8 cellular contexts compared by ENCODE assay signal in the genomic region with DNA sequence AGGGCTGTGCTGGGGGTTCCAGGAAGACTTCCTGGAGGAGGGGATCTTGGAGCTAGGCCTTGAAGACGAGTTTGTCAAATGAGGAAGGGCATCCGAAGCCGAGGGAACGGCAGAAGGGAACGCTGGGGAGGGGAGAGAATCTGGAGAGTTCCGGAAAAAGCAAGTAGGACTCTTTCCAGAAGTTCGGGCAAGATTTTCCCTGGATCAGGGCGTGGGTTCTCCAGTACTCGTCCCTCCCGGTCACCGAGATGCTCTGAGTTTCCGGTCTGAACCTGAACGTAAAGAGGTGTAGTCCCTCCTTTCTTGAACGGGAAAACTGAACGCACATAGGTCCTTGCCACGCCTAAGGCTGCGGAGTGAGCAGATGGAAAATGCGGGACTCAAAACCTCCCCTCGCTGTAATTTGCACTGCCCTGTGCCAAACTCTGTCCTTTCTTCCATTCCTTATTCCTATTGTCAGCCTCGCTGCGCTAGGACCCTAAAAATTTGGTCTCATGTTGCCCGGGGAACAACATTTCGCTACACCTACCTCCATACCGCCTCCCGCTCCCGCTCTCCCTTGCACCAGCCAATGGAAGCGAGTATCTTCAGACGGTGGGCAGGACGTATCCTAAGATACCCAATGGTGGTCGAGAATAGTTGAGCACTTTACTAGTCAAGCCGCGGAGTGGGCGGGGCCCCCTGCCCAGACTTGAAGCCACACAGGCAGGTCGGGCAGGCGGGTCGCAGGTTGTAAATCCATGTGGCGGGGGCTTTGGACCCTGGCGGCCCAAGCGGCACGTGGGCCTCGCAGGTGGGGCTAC. TPM values are rescaled to one million over a fixed set of nuclear protein-coding genes. Genes with fewer than 3 reads are reported as not detected.
DNase-seq lines count a peak whose midpoint lies in the region; ATAC-seq and TF ChIP-seq lines count a peak whose summit lies in the region.

A gene with protein sequence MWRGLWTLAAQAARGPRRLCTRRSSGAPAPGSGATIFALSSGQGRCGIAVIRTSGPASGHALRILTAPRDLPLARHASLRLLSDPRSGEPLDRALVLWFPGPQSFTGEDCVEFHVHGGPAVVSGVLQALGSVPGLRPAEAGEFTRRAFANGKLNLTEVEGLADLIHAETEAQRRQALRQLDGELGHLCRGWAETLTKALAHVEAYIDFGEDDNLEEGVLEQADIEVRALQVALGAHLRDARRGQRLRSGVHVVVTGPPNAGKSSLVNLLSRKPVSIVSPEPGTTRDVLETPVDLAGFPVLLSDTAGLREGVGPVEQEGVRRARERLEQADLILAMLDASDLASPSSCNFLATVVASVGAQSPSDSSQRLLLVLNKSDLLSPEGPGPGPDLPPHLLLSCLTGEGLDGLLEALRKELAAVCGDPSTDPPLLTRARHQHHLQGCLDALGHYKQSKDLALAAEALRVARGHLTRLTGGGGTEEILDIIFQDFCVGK (plus strand): TSS at position 682 of the 803 bp plus-strand sequence. CDS start 59 bp downstream, at position 741.

- peak within 1 kb of the TSS; percentile 95 for H3K27ac Mint-ChIP-seq in endothelial cell (ENCODE audit: unreplicated experiment)

- H3K27me3 ChIP-seq in OCI-LY3 (ENCODE audit: low read depth, low read length): no peaks in the 10 kb centered on the region

- peaks cover 23% of the 10 kb centered on the region for H3K36me3 ChIP-seq in OCI-LY3 (replicated peaks; ENCODE audit: low read depth, low read length)

- H4K20me1 ChIP-seq in OCI-LY3 (ENCODE audit: insufficient read depth, low read length): no peaks in the 10 kb centered on the region

- no peaks in the 10 kb centered on the region for H3K9me3 ChIP-seq in OCI-LY3 (ENCODE audit: insufficient read depth, low read length)

- peaks cover 15% of the 10 kb centered on the region for H3K79me2 ChIP-seq in OCI-LY3 (ENCODE audit: low read length)

- H3K4me1 ChIP-seq in OCI-LY3 (ENCODE audit: low read length): peaks cover 24% of the 10 kb centered on the region

- H3K4me1 Mint-ChIP-seq in endothelial cell (ENCODE audit: unreplicated experiment): peaks cover 11% of the 10 kb centered on the region

- H3K36me3 Mint-ChIP-seq in endothelial cell (ENCODE audit: low read depth, unreplicated experiment): peaks cover 14% of the 10 kb centered on the region

- H3K27me3 Mint-ChIP-seq in endothelial cell (ENCODE audit: unreplicated experiment): peaks cover 27% of the 10 kb centered on the region

- TF ChIP-seq CTCF in OCI-LY3 (IDR thresholded peaks at IDR 0.05; ENCODE audit: low read depth, low read length) (no peak), endothelial cell (IDR thresholded peaks at IDR 0.05; ENCODE audit: unreplicated experiment) (no peak)

- H2AFZ ChIP-seq in OCI-LY3 (ENCODE audit: low read depth, low read length): peak within 1 kb of the TSS; percentile 91

- H3K4me3 Mint-ChIP-seq in endothelial cell (ENCODE audit: unreplicated experiment): peak within 1 kb of the TSS; percentile 94

- peak within 1 kb of the TSS; percentile 63 for H3K27ac ChIP-seq in OCI-LY3 (ENCODE audit: low read length)

- peak within 1 kb of the TSS; percentile 80 for H3K9ac ChIP-seq in OCI-LY3 (ENCODE audit: low read length)

- peak; percentile 74 for ATAC-seq in GM21515 (IDR thresholded peaks at IDR 0.05; ENCODE audit: unreplicated experiment)

- H3K9me3 Mint-ChIP-seq in endothelial cell (ENCODE audit: unreplicated experiment): no peaks in the 10 kb centered on the region

- DNase-seq in D341Med (ENCODE audit: low spot score) (peak; percentile 94), HuH-7 (ENCODE audit: low spot score) (peak; percentile 97), endothelial cell (ENCODE audit: low spot score) (peak; percentile 92), midbrain (lab: John Stamatoyannopoulos, UW) (peak; percentile 97)
- peak; percentile 95 for DNase-seq in activated CD8-positive, alpha-beta memory T cell treated with anti-CD3 and anti-CD28 coated beads, Interleukin-2, amount 50 U/mL, for 48 hours
- DNase-seq in stimulated activated CD8-positive, alpha-beta memory T cell treated with anti-CD3 and anti-CD28 coated beads, Interleukin-2, amount 100 ng/mL, for 1 hour (ENCODE audit: low read depth in 2 of 2): peak; percentile 91 to 93

- peak within 1 kb of the TSS; percentile 78 for H3K4me3 ChIP-seq in OCI-LY3 (ENCODE audit: low read length)

- peak within 1 kb of the TSS; percentile 95 for H3K4me2 ChIP-seq in OCI-LY3 (ENCODE audit: low read length)

RNA-seq across cellular contexts. Expression of the gene that starts here (rescaled TPM):
- total RNA-seq in endothelial cell (ENCODE audit: unreplicated experiment): 27.3 TPM

Comparison
In these comparisons a context has a peak if more than half of its experiments do, and no peak if none do; other contexts are left out.
1. Peak in every context shown above with its lines: DNase-seq, ATAC-seq, H3K4me3 ChIP-seq and H3K27ac ChIP-seq.